2 cellular contexts compared by ENCODE assay signal in the genomic region with DNA sequence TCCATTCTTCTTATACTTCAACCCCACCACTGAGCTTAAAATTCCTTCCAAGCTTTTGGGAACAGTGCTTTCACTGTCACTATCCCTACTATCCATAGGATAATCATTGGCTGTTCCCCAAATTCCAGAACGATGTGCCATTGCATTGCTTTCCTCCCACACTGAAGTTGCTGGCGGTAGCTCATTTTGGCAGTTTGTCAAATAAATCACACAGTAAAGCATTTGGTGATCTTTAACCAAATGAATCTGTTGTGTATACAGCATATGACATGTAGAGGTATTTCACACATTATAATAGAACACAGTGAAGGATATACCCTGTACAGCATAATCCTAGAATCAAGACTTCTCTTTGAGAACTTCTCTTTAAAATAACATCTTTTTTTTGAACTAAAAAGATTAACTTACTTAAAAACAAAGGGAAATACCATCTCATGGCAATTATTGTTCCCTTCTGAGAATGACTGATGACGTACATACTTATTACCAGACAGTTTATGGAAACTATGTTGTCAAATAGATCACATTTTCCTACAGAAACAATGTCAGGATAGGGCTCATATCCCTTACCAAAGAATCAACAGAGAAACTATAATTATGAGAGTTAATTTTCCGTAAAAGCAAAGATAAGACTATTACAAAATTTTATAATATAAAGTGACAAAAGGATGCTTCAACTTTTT.
TF ChIP-seq lines count a peak whose summit lies in the region.

No MANE protein-coding gene starts in this region.

TF ChIP-seq in HCT116, 20 proteins besides CTCF, POLR2A, EP300 and RAD21 (continued from another document):
- TF ChIP-seq, protein P1, sequence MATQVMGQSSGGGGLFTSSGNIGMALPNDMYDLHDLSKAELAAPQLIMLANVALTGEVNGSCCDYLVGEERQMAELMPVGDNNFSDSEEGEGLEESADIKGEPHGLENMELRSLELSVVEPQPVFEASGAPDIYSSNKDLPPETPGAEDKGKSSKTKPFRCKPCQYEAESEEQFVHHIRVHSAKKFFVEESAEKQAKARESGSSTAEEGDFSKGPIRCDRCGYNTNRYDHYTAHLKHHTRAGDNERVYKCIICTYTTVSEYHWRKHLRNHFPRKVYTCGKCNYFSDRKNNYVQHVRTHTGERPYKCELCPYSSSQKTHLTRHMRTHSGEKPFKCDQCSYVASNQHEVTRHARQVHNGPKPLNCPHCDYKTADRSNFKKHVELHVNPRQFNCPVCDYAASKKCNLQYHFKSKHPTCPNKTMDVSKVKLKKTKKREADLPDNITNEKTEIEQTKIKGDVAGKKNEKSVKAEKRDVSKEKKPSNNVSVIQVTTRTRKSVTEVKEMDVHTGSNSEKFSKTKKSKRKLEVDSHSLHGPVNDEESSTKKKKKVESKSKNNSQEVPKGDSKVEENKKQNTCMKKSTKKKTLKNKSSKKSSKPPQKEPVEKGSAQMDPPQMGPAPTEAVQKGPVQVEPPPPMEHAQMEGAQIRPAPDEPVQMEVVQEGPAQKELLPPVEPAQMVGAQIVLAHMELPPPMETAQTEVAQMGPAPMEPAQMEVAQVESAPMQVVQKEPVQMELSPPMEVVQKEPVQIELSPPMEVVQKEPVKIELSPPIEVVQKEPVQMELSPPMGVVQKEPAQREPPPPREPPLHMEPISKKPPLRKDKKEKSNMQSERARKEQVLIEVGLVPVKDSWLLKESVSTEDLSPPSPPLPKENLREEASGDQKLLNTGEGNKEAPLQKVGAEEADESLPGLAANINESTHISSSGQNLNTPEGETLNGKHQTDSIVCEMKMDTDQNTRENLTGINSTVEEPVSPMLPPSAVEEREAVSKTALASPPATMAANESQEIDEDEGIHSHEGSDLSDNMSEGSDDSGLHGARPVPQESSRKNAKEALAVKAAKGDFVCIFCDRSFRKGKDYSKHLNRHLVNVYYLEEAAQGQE (IDR thresholded peaks at IDR 0.05; ENCODE audit: low read depth): no peak
- peak; percentile 72 for TF ChIP-seq EGR1 (IDR thresholded peaks at IDR 0.05; ENCODE audit: low read depth)
TF ChIP-seq in HCT116: peak in this region for 4.

TF ChIP-seq in SK-N-SH, 30 proteins besides CTCF, POLR2A, EP300 and RAD21 (continued from another document):
- no peak for TF ChIP-seq MAX (IDR thresholded peaks at IDR 0.05; ENCODE audit: low read depth)
- peak; percentile 45; the same call in 1 of the 2 replicates for TF ChIP-seq TCF12 (IDR thresholded peaks at IDR 0.05)
- TF ChIP-seq ELF1 (IDR thresholded peaks at IDR 0.05): no peak
- peak; percentile 33 for TF ChIP-seq JUND (IDR thresholded peaks at IDR 0.05)
TF ChIP-seq in SK-N-SH: peak in this region for 6.
